Comparison of ENCODE assay signal across 19 cellular contexts in genomic region chr15:23083115-23083514, GRCh38.
DNase-seq lines count a peak whose midpoint lies in the region; ATAC-seq and TF ChIP-seq lines count a peak whose summit lies in the region.
"Had no signal": no experiment of that assay in that cellular context is flagged by ENCODE, and none has a peak within 500 bp of the region (broad histone marks: within the 10 kb centered on the region; RNA-seq: fewer than 3 reads in every experiment).

No MANE protein-coding gene starts in this region.

- POLR2A ChIA-PET in HEK293T (lab: Yijun Ruan, JAX), result no interaction called here

- no peak overlapping the region for H3K4me3 ChIP-seq in HUES48 (ENCODE audit: low read depth, low read length)
- H3K4me3 ChIP-seq: BLaER1, GM23338 had no signal

- no peak overlapping the region for H3K4me3 Mint-ChIP-seq in stimulated activated effector memory CD8-positive, alpha-beta T cell treated with anti-CD3 and anti-CD28 coated beads, Interleukin-12 subunit alpha, Interleukin-12 subunit beta, amount 100 ng/mL, for 72 hours
- H3K4me3 Mint-ChIP-seq: B cell; CD4-positive, CD25-positive, alpha-beta regulatory T cell; CD8-positive, alpha-beta T cell; GM23338; H9; HFFc6 had no signal

- H3K9me3 Mint-ChIP-seq in stimulated activated effector memory CD8-positive, alpha-beta T cell treated with anti-CD3 and anti-CD28 coated beads, Interleukin-12 subunit alpha, Interleukin-12 subunit beta, amount 100 ng/mL, for 72 hours, result no peaks in the 10 kb centered on the region
- H3K9me3 Mint-ChIP-seq: CD8-positive, alpha-beta T cell; GM23338; HFFc6 had no signal

- H3K27ac ChIP-seq in HUES48 (ENCODE audit: low read depth, low read length), result peak overlapping the region; percentile 6
- H3K27ac ChIP-seq: BLaER1, C4-2B had no signal

- H3K36me3 ChIP-seq in HUES48 (ENCODE audit: control insufficient read depth, insufficient read depth, low read length), result no peaks in the 10 kb centered on the region
- H3K36me3 ChIP-seq: BLaER1 had no signal

- CTCF ChIA-PET in HEK293T (lab: Yijun Ruan, JAX), result no interaction called here

- peak; percentile 46 for DNase-seq in MV-4-11 (lab: John Stamatoyannopoulos, UW)
- DNase-seq in stimulated activated effector memory CD8-positive, alpha-beta T cell treated with anti-CD3 and anti-CD28 coated beads, Interleukin-12 subunit alpha, Interleukin-12 subunit beta, amount 100 ng/mL, for 72 hours (ENCODE audit: low spot score in 2 of 2), result no peak
- no peak for DNase-seq in AG08395 (ENCODE audit: low spot score)
- DNase-seq in HEK293T (ENCODE audit: extremely low spot score), result no peak
- DNase-seq: Caco-2; CD4-positive, CD25-positive, alpha-beta regulatory T cell; CD8-positive, alpha-beta T cell; DMS153; DMS79 treated with DMSO at 0.1 percent for 48 hours; GF-D8; H9; HFFc6 had no signal

- no peaks in the 10 kb centered on the region for H3K9me3 ChIP-seq in HUES48 (ENCODE audit: control insufficient read depth, insufficient read depth, low read length)
- H3K9me3 ChIP-seq: BLaER1, Caco-2 had no signal

- no peak overlapping the region for H3K9ac ChIP-seq in HUES48 (ENCODE audit: low read depth, low read length)
- H3K9ac ChIP-seq: BLaER1 had no signal

- H3K27ac Mint-ChIP-seq in stimulated activated effector memory CD8-positive, alpha-beta T cell treated with anti-CD3 and anti-CD28 coated beads, Interleukin-12 subunit alpha, Interleukin-12 subunit beta, amount 100 ng/mL, for 72 hours, result no peak overlapping the region
- H3K27ac Mint-ChIP-seq: B cell; CD4-positive, CD25-positive, alpha-beta regulatory T cell; CD8-positive, alpha-beta T cell; GM23338; H9; HFFc6 had no signal

- no peaks in the 10 kb centered on the region for H3K4me1 Mint-ChIP-seq in stimulated activated effector memory CD8-positive, alpha-beta T cell treated with anti-CD3 and anti-CD28 coated beads, Interleukin-12 subunit alpha, Interleukin-12 subunit beta, amount 100 ng/mL, for 72 hours
- H3K4me1 Mint-ChIP-seq: B cell; CD4-positive, CD25-positive, alpha-beta regulatory T cell; GM23338; H9 had no signal

- H3K36me3 Mint-ChIP-seq in stimulated activated effector memory CD8-positive, alpha-beta T cell treated with anti-CD3 and anti-CD28 coated beads, Interleukin-12 subunit alpha, Interleukin-12 subunit beta, amount 100 ng/mL, for 72 hours, result no peaks in the 10 kb centered on the region
- H3K36me3 Mint-ChIP-seq: CD4-positive, CD25-positive, alpha-beta regulatory T cell; CD8-positive, alpha-beta T cell had no signal

- no peaks in the 10 kb centered on the region for H3K4me1 ChIP-seq in HUES48 (ENCODE audit: control insufficient read depth, insufficient read depth, low read length)

- H3K27me3 ChIP-seq in HUES48 (ENCODE audit: control insufficient read depth, insufficient read depth, low read length), result no peaks in the 10 kb centered on the region
- H3K27me3 ChIP-seq: BLaER1 had no signal

- peak; percentile 45 for ATAC-seq in stimulated activated effector memory CD8-positive, alpha-beta T cell treated with anti-CD3 and anti-CD28 coated beads, Interleukin-12 subunit alpha, Interleukin-12 subunit beta, amount 100 ng/mL, for 72 hours
- ATAC-seq in GM19023 (IDR thresholded peaks at IDR 0.05; ENCODE audit: unreplicated experiment), result no peak
- ATAC-seq: CD8-positive, alpha-beta T cell; GM23338; HCT116 had no signal

TF ChIP-seq in HEK293T, 16 proteins besides CTCF, POLR2A, EP300 and RAD21:
- TF ChIP-seq NFRKB (IDR thresholded peaks at IDR 0.05), result no peak
- TF ChIP-seq, protein P1, sequence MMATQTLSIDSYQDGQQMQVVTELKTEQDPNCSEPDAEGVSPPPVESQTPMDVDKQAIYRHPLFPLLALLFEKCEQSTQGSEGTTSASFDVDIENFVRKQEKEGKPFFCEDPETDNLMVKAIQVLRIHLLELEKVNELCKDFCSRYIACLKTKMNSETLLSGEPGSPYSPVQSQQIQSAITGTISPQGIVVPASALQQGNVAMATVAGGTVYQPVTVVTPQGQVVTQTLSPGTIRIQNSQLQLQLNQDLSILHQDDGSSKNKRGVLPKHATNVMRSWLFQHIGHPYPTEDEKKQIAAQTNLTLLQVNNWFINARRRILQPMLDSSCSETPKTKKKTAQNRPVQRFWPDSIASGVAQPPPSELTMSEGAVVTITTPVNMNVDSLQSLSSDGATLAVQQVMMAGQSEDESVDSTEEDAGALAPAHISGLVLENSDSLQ (IDR thresholded peaks at IDR 0.05), result no peak
- no peak for TF ChIP-seq ZNF384 (IDR thresholded peaks at IDR 0.05)
- no peak for TF ChIP-seq FOXM1 (IDR thresholded peaks at IDR 0.05; ENCODE audit: borderline replicate concordance)
- no peak for TF ChIP-seq L3MBTL2 (conservative IDR thresholded peaks at IDR 0.05)
- TF ChIP-seq HDGF (IDR thresholded peaks at IDR 0.05; ENCODE audit: borderline replicate concordance), result no peak
- no peak for TF ChIP-seq FOXA1 (IDR thresholded peaks at IDR 0.05)
